28 cellular contexts compared by ENCODE assay signal in the genomic region with DNA sequence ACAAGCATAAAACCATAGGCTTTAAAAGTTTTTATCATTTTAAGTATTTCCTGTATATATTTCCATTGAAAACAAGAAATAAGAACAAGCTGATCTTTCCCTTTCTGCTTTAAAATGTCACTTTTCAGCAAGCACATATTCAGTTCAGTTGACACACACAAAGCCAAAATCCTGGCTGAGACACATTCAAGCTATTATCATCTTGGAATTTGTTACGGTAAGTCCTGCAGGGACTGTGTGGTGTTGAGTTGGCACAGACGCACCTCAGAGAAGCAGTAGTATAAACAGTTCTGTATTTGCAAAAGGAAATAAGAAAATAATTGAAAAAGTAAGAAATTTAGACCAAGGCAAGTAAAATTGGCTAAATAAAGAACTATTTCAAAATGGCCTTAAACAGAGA. TPM values are rescaled to one million over a fixed set of nuclear protein-coding genes. Genes with fewer than 3 reads are reported as not detected.
DNase-seq lines count a peak whose midpoint lies in the region; ATAC-seq, FAIRE-seq and TF ChIP-seq lines count a peak whose summit lies in the region.
"Had no signal": no experiment of that assay in that cellular context is flagged by ENCODE, and none has a peak within 500 bp of the region (broad histone marks: within the 10 kb centered on the region; RNA-seq: fewer than 3 reads in every experiment).

No MANE protein-coding gene starts in this region.

- H3K79me2 ChIP-seq in osteoblast (ENCODE audit: insufficient read depth, low read length), result no peaks in the 10 kb centered on the region

- DNase-seq in A549 (ENCODE audit: low read depth in 1 of 2, low spot score in 1 of 2) (no peak), RWPE2 (ENCODE audit: low spot score) (no peak), chondrocyte (ENCODE audit: low spot score) (no peak), osteoblast (ENCODE audit: insufficient read length, low spot score, missing footprints) (no peak), globus pallidus (ENCODE audit: low spot score) (no peak), WTC11 (ENCODE audit: low spot score) (no peak)
- DNase-seq: ACHN; activated CD8-positive, alpha-beta memory T cell treated with anti-CD3 and anti-CD28 coated beads, Interleukin-2, amount 10 ng/mL, durations not matched to agents 7 days and 5 days; effector CD4-positive, alpha-beta T cell; foreskin fibroblast; heart right ventricle; Karpas-422; left colon; NCI-H187; NCI-H526; NK-92 treated with Interleukin-12 subunit alpha and Interleukin-12 subunit beta, amount 100 ng/mL, for 24 hours; PC-9; Right ventricle myocardium superior; stimulated activated naive CD4-positive, alpha-beta T cell treated with Interleukin-2 at 50 U/mL for 16 hours; SW 1271 had no signal

- H3K4me3 ChIP-seq in A549 (no peak overlapping the region), RWPE2 (ENCODE audit: severe bottlenecking) (no peak overlapping the region), osteoblast (ENCODE audit: insufficient read depth, low read length) (no peak overlapping the region)
- H3K4me3 ChIP-seq: heart right ventricle, PC-9, vagina had no signal

- H3K27me3 ChIP-seq in RWPE2 (ENCODE audit: insufficient read depth, poor library complexity, severe bottlenecking), result no peaks in the 10 kb centered on the region
- no peaks in the 10 kb centered on the region for H3K27me3 ChIP-seq in osteoblast (ENCODE audit: insufficient read depth, low read length)
- H3K27me3 ChIP-seq: heart right ventricle, vagina had no signal

- CTCF ChIA-PET in A549 (lab: Yijun Ruan, JAX), result interaction anchor here (0.7 to 5.8 kb wide), 4 partner anchors 15 to 203 kb away, joined by 3 to 68 read pairs (median 4); a partner anchor contains a TSS
- CTCF ChIA-PET in WTC11 (lab: Charles Lee), result interaction anchor here (0.7 to 4.7 kb wide), 4 partner anchors 11 to 203 kb away, joined by 3 to 47 read pairs (median 3); a partner anchor contains a TSS

- 86% methylated on average over 2 of the region's 2 CpGs for WGBS in A549 (ENCODE audit: missing lambda C conversion rate)

- no peak for TF ChIP-seq RAD21 in A549 (conservative IDR thresholded peaks at IDR 0.05 in 1 of 2, IDR thresholded peaks at IDR 0.05 in 1 of 2)

- TF ChIP-seq EP300 in A549 (IDR thresholded peaks at IDR 0.05), result no peak

- TF ChIP-seq CTCF in A549 (IDR thresholded peaks at IDR 0.05) (no peak), RWPE2 (IDR thresholded peaks at IDR 0.05; ENCODE audit: poor library complexity, severe bottlenecking) (no peak), chondrocyte (IDR thresholded peaks at IDR 0.05) (no peak), osteoblast (IDR thresholded peaks at IDR 0.05; ENCODE audit: extremely low read depth, low read depth, low read length) (no peak), WTC11 (IDR thresholded peaks at IDR 0.05) (no peak)

- no peaks in the 10 kb centered on the region for H3K36me3 Mint-ChIP-seq in chondrocyte (ENCODE audit: low read depth)
- no peaks in the 10 kb centered on the region for H3K36me3 Mint-ChIP-seq in WTC11
- H3K36me3 Mint-ChIP-seq: activated CD8-positive, alpha-beta memory T cell treated with anti-CD3 and anti-CD28 coated beads, Interleukin-2, amount 10 ng/mL, durations not matched to agents 7 days and 5 days; activated naive CD4-positive, alpha-beta T cell treated with anti-CD3 and anti-CD28 coated beads, Interleukin-2, amount 50 U/mL, for 72 hours; memory B cell had no signal

- no peaks in the 10 kb centered on the region for H4K20me1 ChIP-seq in osteoblast (ENCODE audit: insufficient read depth, low read length)

- H3K27ac Mint-ChIP-seq in chondrocyte (ENCODE audit: unreplicated experiment), result peak overlapping the region; percentile 90
- H3K27ac Mint-ChIP-seq in WTC11, result no peak overlapping the region
- H3K27ac Mint-ChIP-seq: activated CD8-positive, alpha-beta memory T cell treated with anti-CD3 and anti-CD28 coated beads, Interleukin-2, amount 10 ng/mL, durations not matched to agents 7 days and 5 days; activated naive CD4-positive, alpha-beta T cell treated with anti-CD3 and anti-CD28 coated beads, Interleukin-2, amount 50 U/mL, for 72 hours; memory B cell; progenitor cell of endocrine pancreas had no signal

- H3K36me3 ChIP-seq in RWPE2 (ENCODE audit: low read depth) (no peaks in the 10 kb centered on the region), osteoblast (ENCODE audit: insufficient read depth, low read length) (no peaks in the 10 kb centered on the region)
- H3K36me3 ChIP-seq: heart right ventricle, vagina had no signal

- ATAC-seq in A549 (no peak), RWPE2 (ENCODE audit: low read depth) (no peak), GM19467 (IDR thresholded peaks at IDR 0.05; ENCODE audit: unreplicated experiment) (no peak), HG03457 (IDR thresholded peaks at IDR 0.05; ENCODE audit: unreplicated experiment) (no peak), WTC11 (no peak)
- ATAC-seq: activated CD8-positive, alpha-beta memory T cell treated with anti-CD3 and anti-CD28 coated beads, Interleukin-2, amount 10 ng/mL, durations not matched to agents 7 days and 5 days; activated naive CD4-positive, alpha-beta T cell treated with anti-CD3 and anti-CD28 coated beads, Interleukin-2, amount 50 U/mL, for 72 hours; heart right ventricle; left colon had no signal

- POLR2A ChIA-PET in A549 (lab: Yijun Ruan, JAX), result interaction anchor here (1.0 kb wide), 1 partner anchor 42 kb away, joined by 3 read pairs; no protein-coding TSS in a partner anchor
- POLR2A ChIA-PET in WTC11 (lab: Charles Lee), result no interaction called here

- H3K9me3 Mint-ChIP-seq in chondrocyte (ENCODE audit: low read depth) (no peaks in the 10 kb centered on the region), WTC11 (no peaks in the 10 kb centered on the region)
- H3K9me3 Mint-ChIP-seq: activated naive CD4-positive, alpha-beta T cell treated with anti-CD3 and anti-CD28 coated beads, Interleukin-2, amount 50 U/mL, for 72 hours; memory B cell had no signal

- H3K9me3 ChIP-seq in A549 (no peaks in the 10 kb centered on the region), RWPE2 (ENCODE audit: severe bottlenecking) (no peaks in the 10 kb centered on the region), osteoblast (ENCODE audit: low read depth, low read length) (no peaks in the 10 kb centered on the region)
- H3K9me3 ChIP-seq: heart right ventricle, vagina had no signal

- H3K4me1 Mint-ChIP-seq in chondrocyte (ENCODE audit: low read depth) (peaks cover 76% of the 10 kb centered on the region), WTC11 (peaks cover 26% of the 10 kb centered on the region)
- H3K4me1 Mint-ChIP-seq: activated CD8-positive, alpha-beta memory T cell treated with anti-CD3 and anti-CD28 coated beads, Interleukin-2, amount 10 ng/mL, durations not matched to agents 7 days and 5 days; memory B cell had no signal

- no peak overlapping the region for H3K4me3 Mint-ChIP-seq in chondrocyte (ENCODE audit: unreplicated experiment)
- no peak overlapping the region for H3K4me3 Mint-ChIP-seq in WTC11
- H3K4me3 Mint-ChIP-seq: activated CD8-positive, alpha-beta memory T cell treated with anti-CD3 and anti-CD28 coated beads, Interleukin-2, amount 10 ng/mL, durations not matched to agents 7 days and 5 days; memory B cell had no signal

- H3K4me2 ChIP-seq in A549 (peak overlapping the region; percentile 9; the same call in 1 of the 3 replicates), osteoblast (ENCODE audit: insufficient read depth, low read length) (no peak overlapping the region)
- H3K4me2 ChIP-seq: PC-9 had no signal

- no peak for FAIRE-seq in A549 (lab: Jason Lieb, UNC)

- peak overlapping the region; percentile 74 for H2AFZ ChIP-seq in osteoblast (ENCODE audit: low read length)
- H2AFZ ChIP-seq: PC-9 had no signal

- no peak for TF ChIP-seq POLR2A in A549 (IDR thresholded peaks at IDR 0.05; ENCODE audit: low read length)

- peak overlapping the region; percentile 90 to 94 for H3K27ac ChIP-seq in A549
- H3K27ac ChIP-seq in RWPE2 (ENCODE audit: poor library complexity, severe bottlenecking), result peak overlapping the region; percentile 9
- H3K27ac ChIP-seq in osteoblast (ENCODE audit: low read depth, low read length), result no peak overlapping the region
- H3K27ac ChIP-seq: vagina had no signal

- H3K4me1 ChIP-seq in A549 (peaks cover 47% of the 10 kb centered on the region), RWPE2 (ENCODE audit: insufficient read depth, poor library complexity, severe bottlenecking) (peaks cover 25% of the 10 kb centered on the region), osteoblast (ENCODE audit: insufficient read depth, low read length) (peaks cover 36% of the 10 kb centered on the region)
- H3K4me1 ChIP-seq: vagina had no signal

- no peaks in the 10 kb centered on the region for H3K27me3 Mint-ChIP-seq in chondrocyte (ENCODE audit: low read depth)
- H3K27me3 Mint-ChIP-seq in WTC11 (ENCODE audit: low read depth), result no peaks in the 10 kb centered on the region
- H3K27me3 Mint-ChIP-seq: activated CD8-positive, alpha-beta memory T cell treated with anti-CD3 and anti-CD28 coated beads, Interleukin-2, amount 10 ng/mL, durations not matched to agents 7 days and 5 days; progenitor cell of endocrine pancreas had no signal

TF ChIP-seq in A549, 52 proteins besides CTCF, POLR2A, EP300 and RAD21 (continues in another document):
- TF ChIP-seq NFE2L2 (conservative IDR thresholded peaks at IDR 0.05; ENCODE audit: low read length) (no peak), CHD2 (IDR thresholded peaks at IDR 0.05; ENCODE audit: low read length, partially characterized antibody) (no peak), POLR2AphosphoS2 (conservative IDR thresholded peaks at IDR 0.05; ENCODE audit: low read length) (no peak)

TF ChIP-seq in WTC11, 78 proteins besides CTCF, POLR2A, EP300 and RAD21 (continues in another document):
- TF ChIP-seq IRF2 (CRISPR knock-in tag; IDR thresholded peaks at IDR 0.05; ENCODE audit: borderline replicate concordance, low read depth) (no peak), EMX1 (CRISPR knock-in tag; IDR thresholded peaks at IDR 0.05) (no peak), ZNF416 (CRISPR knock-in tag; IDR thresholded peaks at IDR 0.05) (no peak)

RNA-seq across cellular contexts. Expression of a gene that starts 10.4 kb away (rescaled TPM):
- polyA plus RNA-seq in A549 (2011; rRNA removed) (2.2 and 2.7 TPM in 2 replicates), A549 (2017; fragmentation: RNase III; extraction: RNeasy Plus Mini Kit Qiagen cat#74134 plus additional on column Dnase treatment) (1.1 to 2.0 TPM (median 1.3 TPM) in 3 replicates)
- 1.1 and 1.2 TPM in 2 replicates for polyA plus RNA-seq in A549 (2012; cell fraction: cytosol; rRNA removed)
- 0.54 and 0.56 TPM in 2 replicates for polyA plus RNA-seq in A549 (2012; cell fraction: nucleus; rRNA removed)
- 0.83 and 0.91 TPM in 2 replicates for polyA minus RNA-seq in A549 (2011; rRNA and poly(A)+ RNA removed)
- total RNA-seq in chondrocyte (0.28 to 0.65 TPM (median 0.47 TPM) in 3 replicates), osteoblast (under 0.01 TPM in 1 of 2 replicates, not detected in the other), WTC11 (2021) (0.48 to 0.69 TPM (median 0.61 TPM) in 3 replicates)
- total RNA-seq: activated CD8-positive, alpha-beta memory T cell treated with anti-CD3 and anti-CD28 coated beads, Interleukin-2, amount 10 ng/mL, durations not matched to agents 7 days and 5 days; activated naive CD4-positive, alpha-beta T cell treated with anti-CD3 and anti-CD28 coated beads, Interleukin-2, amount 50 U/mL, for 72 hours; H4; left colon; progenitor cell of endocrine pancreas; vagina had no signal
- polyA plus RNA-seq: BJ had no signal

RNA-seq across cellular contexts. Expression of a gene that starts 47.4 kb away (rescaled TPM):
- polyA plus RNA-seq in A549 (2011; rRNA removed) (3.4 and 6.5 TPM in 2 replicates), A549 (2017; fragmentation: RNase III; extraction: RNeasy Plus Mini Kit Qiagen cat#74134 plus additional on column Dnase treatment) (0.43 to 1.1 TPM (median 0.45 TPM) in 3 replicates)
- polyA plus RNA-seq in A549 (2012; cell fraction: cytosol; rRNA removed), result 0.57 and 1.3 TPM in 2 replicates
- polyA plus RNA-seq in A549 (2012; cell fraction: nucleus; rRNA removed), result 0.18 and 0.47 TPM in 2 replicates
- 1.8 and 2.7 TPM in 2 replicates for polyA minus RNA-seq in A549 (2011; rRNA and poly(A)+ RNA removed)
- total RNA-seq in chondrocyte (0.45 to 1.9 TPM (median 0.79 TPM) in 3 replicates), osteoblast (1.1 and 1.2 TPM in 2 replicates), WTC11 (2021) (not detected in 3 replicates)
- total RNA-seq: H4, heart right ventricle, PC-9, progenitor cell of endocrine pancreas, Right ventricle myocardium superior, vagina had no signal
- polyA plus RNA-seq: BJ had no signal
